1 cellular context compared by ENCODE assay signal in genomic region chr19:17889609-17890214, GRCh38.
TF ChIP-seq lines count a peak whose summit lies in the region.

No MANE protein-coding gene starts in this region.

TF ChIP-seq in HepG2, 621 proteins besides CTCF, POLR2A, EP300 and RAD21 (continued from another document and continues in another):
- TF ChIP-seq HNF1A (IDR thresholded peaks at IDR 0.05; ENCODE audit: low read depth) (no peak), HNF1A (CRISPR knock-in tag; IDR thresholded peaks at IDR 0.05; ENCODE audit: borderline replicate concordance) (no peak), NRL (CRISPR knock-in tag; IDR thresholded peaks at IDR 0.05; ENCODE audit: borderline replicate concordance) (no peak), NKX3-1 (CRISPR knock-in tag; IDR thresholded peaks at IDR 0.05) (peak; percentile 90), ZNF317 (CRISPR knock-in tag; IDR thresholded peaks at IDR 0.05) (0 out of 2 replicates have a peak, but pooled peaks have one; percentile 61), RARA (CRISPR knock-in tag; IDR thresholded peaks at IDR 0.05) (peak; percentile 36; the same call in 1 of the 2 replicates), MED8 (CRISPR knock-in tag; IDR thresholded peaks at IDR 0.05; ENCODE audit: insufficient replicate concordance) (peak; percentile 39), ZSCAN12 (CRISPR knock-in tag; IDR thresholded peaks at IDR 0.05) (0 out of 2 replicates have a peak, but pooled peaks have one; percentile 41), SOX13 (IDR thresholded peaks at IDR 0.05) (no peak), SOX13 (CRISPR knock-in tag; conservative IDR thresholded peaks at IDR 0.05 in 1 of 2, IDR thresholded peaks at IDR 0.05 in 1 of 2) (peak in 1 of 2 experiments; percentile 29; a peak in 1 of 4 replicates), SRY (CRISPR knock-in tag; IDR thresholded peaks at IDR 0.05) (peak; percentile 44; the same call in 1 of the 2 replicates), ZNF563 (CRISPR knock-in tag; IDR thresholded peaks at IDR 0.05) (peak; percentile 44; the same call in 1 of the 2 replicates), HES4 (CRISPR knock-in tag; IDR thresholded peaks at IDR 0.05; ENCODE audit: borderline replicate concordance) (no peak), MIXL1 (CRISPR knock-in tag; IDR thresholded peaks at IDR 0.05) (0 out of 2 replicates have a peak, but pooled peaks have one; percentile 47), HOXD1 (CRISPR knock-in tag; IDR thresholded peaks at IDR 0.05) (no peak), THRA (CRISPR knock-in tag; IDR thresholded peaks at IDR 0.05; ENCODE audit: borderline replicate concordance) (peak; percentile 47; the same call in 1 of the 2 replicates), ZNF605 (CRISPR knock-in tag; IDR thresholded peaks at IDR 0.05) (peak; percentile 63; the same call in 1 of the 2 replicates), ZNF724P (CRISPR knock-in tag; IDR thresholded peaks at IDR 0.05; ENCODE audit: borderline replicate concordance) (no peak), NONO (IDR thresholded peaks at IDR 0.05) (no peak), NONO (CRISPR knock-in tag; conservative IDR thresholded peaks at IDR 0.05) (no peak), HBP1 (CRISPR knock-in tag; IDR thresholded peaks at IDR 0.05; ENCODE audit: low read depth) (peak; percentile 78; the same call in 1 of the 2 replicates), KDM5B (CRISPR knock-in tag; IDR thresholded peaks at IDR 0.05; ENCODE audit: borderline replicate concordance) (0 out of 2 replicates have a peak, but pooled peaks have one; percentile 32), ZBED4 (CRISPR knock-in tag; IDR thresholded peaks at IDR 0.05; ENCODE audit: borderline replicate concordance) (peak; percentile 58; the same call in 1 of the 2 replicates), ZNF232 (CRISPR knock-in tag; IDR thresholded peaks at IDR 0.05; ENCODE audit: borderline replicate concordance) (peak; percentile 91; the same call in 1 of the 2 replicates), ISL2 (CRISPR knock-in tag; IDR thresholded peaks at IDR 0.05) (no peak), NFAT5 (CRISPR knock-in tag; IDR thresholded peaks at IDR 0.05) (peak; percentile 73; the same call in 1 of the 2 replicates), PITX1 (CRISPR knock-in tag; IDR thresholded peaks at IDR 0.05) (0 out of 2 replicates have a peak, but pooled peaks have one; percentile 48), ZNF142 (CRISPR knock-in tag; IDR thresholded peaks at IDR 0.05) (0 out of 2 replicates have a peak, but pooled peaks have one; percentile 59), KLF6 (CRISPR knock-in tag; IDR thresholded peaks at IDR 0.05) (peak; percentile 88), EHMT2 (IDR thresholded peaks at IDR 0.05; ENCODE audit: borderline replicate concordance, low read depth, low read length) (peak; percentile 97; the same call in 1 of the 2 replicates), KLF11 (CRISPR knock-in tag; IDR thresholded peaks at IDR 0.05) (0 out of 2 replicates have a peak, but pooled peaks have one; percentile 58), MEF2D (CRISPR knock-in tag; IDR thresholded peaks at IDR 0.05) (peak; percentile 35; the same call in 1 of the 2 replicates), ZNF607 (CRISPR knock-in tag; IDR thresholded peaks at IDR 0.05; ENCODE audit: borderline replicate concordance) (0 out of 2 replicates have a peak, but pooled peaks have one; percentile 61), ZSCAN20 (CRISPR knock-in tag; IDR thresholded peaks at IDR 0.05; ENCODE audit: borderline replicate concordance) (peak; percentile 77; the same call in 1 of the 2 replicates)
